1 cellular context compared by ENCODE assay signal in genomic region chr17:27657620-27658019, GRCh38.
TF ChIP-seq lines count a peak whose summit lies in the region.

No MANE protein-coding gene starts in this region.

TF ChIP-seq in A549, 52 proteins besides CTCF, POLR2A, EP300 and RAD21 (continued from another document):
- no peak for TF ChIP-seq USF2 (IDR thresholded peaks at IDR 0.05)
- no peak for TF ChIP-seq ZNF302 (CRISPR knock-in tag; IDR thresholded peaks at IDR 0.05)
